Comparison of ENCODE assay signal across 29 cellular contexts in the genomic region with DNA sequence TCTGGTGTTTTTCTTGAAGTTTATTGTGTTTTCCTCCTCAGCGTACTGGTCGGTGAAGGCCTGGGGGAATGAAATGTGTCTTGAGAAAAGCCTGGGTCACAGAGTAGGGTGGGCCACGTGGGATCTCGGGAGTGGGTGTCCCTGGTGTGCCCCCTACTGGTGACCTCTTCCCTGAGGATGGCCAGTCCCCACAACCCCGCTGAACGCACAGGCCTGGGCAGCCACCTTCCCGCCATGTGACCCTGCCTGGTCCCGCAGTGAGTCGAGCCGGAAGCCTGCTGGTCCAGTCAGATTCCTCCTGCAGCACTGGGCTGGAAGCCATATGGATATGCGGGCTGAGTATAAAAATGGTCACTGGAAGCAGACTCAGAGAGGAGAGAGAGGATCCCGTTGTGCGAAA. TPM values are rescaled to one million over a fixed set of nuclear protein-coding genes. Genes with fewer than 3 reads are reported as not detected.
DNase-seq lines count a peak whose midpoint lies in the region; ATAC-seq and TF ChIP-seq lines count a peak whose summit lies in the region.
"Had no signal": no experiment of that assay in that cellular context is flagged by ENCODE, and none has a peak within 500 bp of the region (broad histone marks: within the 10 kb centered on the region; RNA-seq: fewer than 3 reads in every experiment).

No MANE protein-coding gene starts in this region.

- no peak overlapping the region for H4K5ac ChIP-seq in mesendoderm (ENCODE audit: low read length)

- intact Hi-C loops in mammary epithelial cell (cut with micrococcal nuclease): no loop called here

- H3K36me3 Mint-ChIP-seq in IgD-negative memory B cell (no peaks in the 10 kb centered on the region), WTC11 (peaks cover 2% of the 10 kb centered on the region; the same call in 1 of the 2 replicates)
- H3K36me3 Mint-ChIP-seq: natural killer cell, type B pancreatic cell had no signal

- no peak overlapping the region for H3K4ac ChIP-seq in mesendoderm (ENCODE audit: low read depth, low read length)

- H2BK15ac ChIP-seq in mesendoderm (replicated peaks; ENCODE audit: low read depth): no peak overlapping the region

- DNase-seq in WTC11 (ENCODE audit: low spot score) (peak; percentile 50), mesendoderm (peak; percentile 18), GM20000 (ENCODE audit: low spot score) (no peak), mammary epithelial cell (no peak)
- DNase-seq: activated CD4-positive, alpha-beta T cell treated with anti-CD3 and anti-CD28 coated beads, Interleukin-2, amount 50 U/mL, for 48 hours; activated naive CD4-positive, alpha-beta T cell treated with anti-CD3 and anti-CD28 coated beads for 36 hours; body of pancreas; cerebellar nuclear complex; DMS79 treated with DMSO at 0.1 percent for 48 hours; dorsolateral prefrontal cortex; HCEC 1CT; Karpas-422; left cardiac atrium; mucosa of descending colon; natural killer cell; NCI-H1694; NCI-H446 treated with DMSO at 0.1 percent for 48 hours; NCI-H774; RPMI8226; stimulated activated CD4-positive, alpha-beta T cell treated with anti-CD3 and anti-CD28 coated beads, Interleukin-15, amount 100 ng/mL, for 24 hours; stimulated activated naive B cell treated with anti-CD40 and anti-IgM and Interleukin-4, amounts not matched to agents 10 μg/mL and 1 μg/mL and 100 μg/mL, for 72 hours had no signal

- H3K79me2 ChIP-seq in mesendoderm (ENCODE audit: control insufficient read depth, insufficient read depth, low read length) (no peaks in the 10 kb centered on the region), mammary epithelial cell (ENCODE audit: insufficient read depth, low read length) (no peaks in the 10 kb centered on the region)

- peak; percentile 67 for ATAC-seq in WTC11
- no peak for ATAC-seq in activated CD4-positive, CD25-positive, alpha-beta regulatory T cell treated with anti-CD3 and anti-CD28 coated beads, Interleukin-2, amount 50 U/mL, for 24 hours
- ATAC-seq: body of pancreas; GM12878; left cardiac atrium; mucosa of descending colon; natural killer cell; stimulated activated naive B cell treated with anti-CD40 and anti-IgM and Interleukin-4, amounts not matched to agents 10 μg/mL and 1 μg/mL and 100 μg/mL, for 72 hours had no signal

- H3K4me3 ChIP-seq in mesendoderm (ENCODE audit: low read length) (no peak overlapping the region), mammary epithelial cell (replicated peaks in 1 of 3; ENCODE audit: insufficient read depth in 1 of 3, low read depth in 2 of 3, low read length in 3 of 3) (no peak overlapping the region)
- H3K4me3 ChIP-seq: body of pancreas, dorsolateral prefrontal cortex, GM12878, lung, mucosa of descending colon, SJSA1 had no signal

- BruUV-seq in mammary epithelial cell (replicated peaks; lab: Mats Ljungman, UMichigan): no TSS peak

- H3K56ac ChIP-seq in mesendoderm (ENCODE audit: low read length): no peak overlapping the region

- H3K4me3 Mint-ChIP-seq in IgD-negative memory B cell: peak overlapping the region in 2 of 4 donors; percentile 4 to 37
- no peak overlapping the region for H3K4me3 Mint-ChIP-seq in WTC11
- H3K4me3 Mint-ChIP-seq: activated naive CD4-positive, alpha-beta T cell treated with anti-CD3 and anti-CD28 coated beads for 36 hours; natural killer cell; stimulated activated naive B cell treated with anti-CD40 and anti-IgM and Interleukin-4, amounts not matched to agents 10 μg/mL and 1 μg/mL and 100 μg/mL, for 72 hours; type B pancreatic cell had no signal

- no peaks in the 10 kb centered on the region for H3K4me1 ChIP-seq in mesendoderm (ENCODE audit: control insufficient read depth, low read depth, low read length)
- no peaks in the 10 kb centered on the region for H3K4me1 ChIP-seq in mammary epithelial cell (ENCODE audit: insufficient read depth, low read length)
- H3K4me1 ChIP-seq: body of pancreas had no signal

- H3K18ac ChIP-seq in mesendoderm (ENCODE audit: low read length): no peak overlapping the region

- POLR2A ChIA-PET in WTC11 (lab: Charles Lee): no interaction called here

- in situ Hi-C loops in mammary epithelial cell (cut with MboI; ENCODE audit: low sequenced_read_pairs in 2 of 2): no loop called here

- H2AK5ac ChIP-seq in mesendoderm (ENCODE audit: low read length): no peak overlapping the region

- no peaks in the 10 kb centered on the region for H3K9me3 ChIP-seq in mammary epithelial cell (replicated peaks; ENCODE audit: insufficient read depth, low read length)
- H3K9me3 ChIP-seq: body of pancreas, mucosa of descending colon, SJSA1 had no signal

- H3K27ac Mint-ChIP-seq in IgD-negative memory B cell: peak overlapping the region; percentile 27 to 63 (median 29)
- peak overlapping the region; percentile 56; the same call in 1 of the 2 replicates for H3K27ac Mint-ChIP-seq in WTC11
- H3K27ac Mint-ChIP-seq: activated naive CD4-positive, alpha-beta T cell treated with anti-CD3 and anti-CD28 coated beads for 36 hours; type B pancreatic cell had no signal

- no peak overlapping the region for H2BK5ac ChIP-seq in mesendoderm (ENCODE audit: low read length)

- H3K27me3 Mint-ChIP-seq in IgD-negative memory B cell: no peaks in the 10 kb centered on the region
- no peaks in the 10 kb centered on the region for H3K27me3 Mint-ChIP-seq in WTC11 (ENCODE audit: low read depth)
- H3K27me3 Mint-ChIP-seq: stimulated activated naive B cell treated with anti-CD40 and anti-IgM and Interleukin-4, amounts not matched to agents 10 μg/mL and 1 μg/mL and 100 μg/mL, for 72 hours; type B pancreatic cell had no signal

- H3K4me2 ChIP-seq in mesendoderm (ENCODE audit: low read length) (no peak overlapping the region), mammary epithelial cell (ENCODE audit: insufficient read depth, low read depth, low read length) (no peak overlapping the region)

- H4K8ac ChIP-seq in mesendoderm (ENCODE audit: low read depth, low read length): no peak overlapping the region

- no peaks in the 10 kb centered on the region for H3K79me1 ChIP-seq in mesendoderm (ENCODE audit: low read length)

- CTCF ChIA-PET in WTC11 (lab: Charles Lee) (interaction anchor here (0.7 kb wide), 1 partner anchor 109 kb away, joined by 4 read pairs; no protein-coding TSS in a partner anchor), mammary epithelial cell (lab: Charles Lee; ENCODE audit: low non-redundant PET) (no interaction called here)

- H3K23ac ChIP-seq in mesendoderm (ENCODE audit: low read length): no peak overlapping the region

- no peaks in the 10 kb centered on the region for H4K20me1 ChIP-seq in mammary epithelial cell (ENCODE audit: insufficient read depth, low read length)

- peaks cover 10 to 28% (median 20%) of the 10 kb centered on the region in 3 donors for H3K4me1 Mint-ChIP-seq in IgD-negative memory B cell
- H3K4me1 Mint-ChIP-seq in WTC11: peaks cover 3% of the 10 kb centered on the region

- no peak overlapping the region for H2AFZ ChIP-seq in mammary epithelial cell (ENCODE audit: low read depth, low read length)

- H2BK120ac ChIP-seq in mesendoderm (ENCODE audit: low read depth, low read length): no peak overlapping the region

- dilution Hi-C loops in mammary epithelial cell (cut with HindIII; ENCODE audit: low sequenced_read_pairs): no loop called here

- H3K27ac ChIP-seq in mesendoderm (ENCODE audit: low read depth, low read length) (no peak overlapping the region), mammary epithelial cell (ENCODE audit: insufficient read depth, low read depth, low read length) (no peak overlapping the region)
- H3K27ac ChIP-seq: body of pancreas, dorsolateral prefrontal cortex, HL-60, SJSA1 had no signal

- H3K9me3 Mint-ChIP-seq in IgD-negative memory B cell: no peaks in the 10 kb centered on the region
- peaks cover 3% of the 10 kb centered on the region; the same call in 1 of the 2 replicates for H3K9me3 Mint-ChIP-seq in WTC11
- H3K9me3 Mint-ChIP-seq: natural killer cell; stimulated activated naive B cell treated with anti-CD40 and anti-IgM and Interleukin-4, amounts not matched to agents 10 μg/mL and 1 μg/mL and 100 μg/mL, for 72 hours; type B pancreatic cell had no signal

- no peak overlapping the region for H3K9ac ChIP-seq in mesendoderm (ENCODE audit: low read length)
- no peak overlapping the region for H3K9ac ChIP-seq in mammary epithelial cell (ENCODE audit: insufficient read depth, low read length)

- no CpG with 5 or more reads among the region's 13 CpGs for WGBS in mesendoderm (ENCODE audit: extremely low coverage, insufficient coverage, low lambda C conversion rate)
- WGBS in mammary epithelial cell (ENCODE audit: low coverage, missing lambda C conversion rate): 88% methylated on average over 11 of the region's 13 CpGs

- H3K36me3 ChIP-seq in mesendoderm (ENCODE audit: control insufficient read depth, insufficient read depth, low read length) (no peaks in the 10 kb centered on the region), mammary epithelial cell (ENCODE audit: insufficient read depth, low read length) (no peaks in the 10 kb centered on the region)
- H3K36me3 ChIP-seq: SJSA1 had no signal

- H3K27me3 ChIP-seq in mesendoderm (ENCODE audit: insufficient read depth, low read length, poor library complexity): no peaks in the 10 kb centered on the region
- no peaks in the 10 kb centered on the region for H3K27me3 ChIP-seq in mammary epithelial cell (ENCODE audit: insufficient read depth, low read length)
- H3K27me3 ChIP-seq: body of pancreas, SJSA1 had no signal

- 0 out of 2 replicates have a peak, but pooled peaks have one; percentile 5 for TF ChIP-seq CTCF in GM12874 (IDR thresholded peaks at IDR 0.05; ENCODE audit: insufficient read depth, low read depth, low read length)
- peak; percentile 29; the same call in 1 of the 2 replicates for TF ChIP-seq CTCF in WTC11 (IDR thresholded peaks at IDR 0.05)
- no peak for TF ChIP-seq CTCF in GM20000 (IDR thresholded peaks at IDR 0.05; ENCODE audit: extremely low read depth, missing control alignments)
- no peak for TF ChIP-seq CTCF in mammary epithelial cell (conservative IDR thresholded peaks at IDR 0.05 in 1 of 2, IDR thresholded peaks at IDR 0.05 in 1 of 2; ENCODE audit: extremely low read depth in 1 of 2, insufficient read depth in 1 of 2, low read depth in 1 of 2, low read length in 2 of 2)

TF ChIP-seq in WTC11, 78 proteins besides CTCF, POLR2A, EP300 and RAD21 (continues in another document):
- TF ChIP-seq, protein P1, sequence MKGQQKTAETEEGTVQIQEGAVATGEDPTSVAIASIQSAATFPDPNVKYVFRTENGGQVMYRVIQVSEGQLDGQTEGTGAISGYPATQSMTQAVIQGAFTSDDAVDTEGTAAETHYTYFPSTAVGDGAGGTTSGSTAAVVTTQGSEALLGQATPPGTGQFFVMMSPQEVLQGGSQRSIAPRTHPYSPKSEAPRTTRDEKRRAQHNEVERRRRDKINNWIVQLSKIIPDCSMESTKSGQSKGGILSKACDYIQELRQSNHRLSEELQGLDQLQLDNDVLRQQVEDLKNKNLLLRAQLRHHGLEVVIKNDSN (CRISPR knock-in tag; IDR thresholded peaks at IDR 0.05): peak; percentile 75; the same call in 1 of the 2 replicates

RNA-seq across cellular contexts. Expression of a gene that starts 52.9 kb away (rescaled TPM):
- 16.4 TPM for polyA plus RNA-seq in IgD-negative memory B cell
- 89.2 to 99.6 TPM (median 90.3 TPM) in 3 replicates for total RNA-seq in WTC11 (2021)
- polyA plus RNA-seq in mesendoderm (2013, experiment 1 of 2): 46.1 TPM
- polyA plus RNA-seq in mesendoderm (2013, experiment 2 of 2): 47.4 TPM
- total RNA-seq in mammary epithelial cell: 10 to 100 TPM; 26.2 to 46.0 TPM
- 67.7 TPM for polyA plus RNA-seq in mammary epithelial cell
- 60.6 TPM for polyA minus RNA-seq in mammary epithelial cell

Comparison
In these comparisons a context has a peak if more than half of its experiments do, and no peak if none do; other contexts are left out.
1. CTCF ChIP-seq: peak in GM12874 (single experiment) and WTC11 (single experiment); none in GM20000 (single experiment) and mammary epithelial cell (0 of 2).
2. DNase-seq: peak in WTC11 (single experiment) and mesendoderm (single experiment); none in GM20000 (single experiment) and mammary epithelial cell (single experiment).